8 cellular contexts compared by ENCODE assay signal in genomic region chr13:112942689-112943308, GRCh38. TPM values are rescaled to one million over a fixed set of nuclear protein-coding genes. Genes with fewer than 3 reads are reported as not detected.
DNase-seq lines count a peak whose midpoint lies in the region; ATAC-seq and TF ChIP-seq lines count a peak whose summit lies in the region.

No MANE protein-coding gene starts in this region.

- intact Hi-C loops in left cardiac atrium (cut with DNase I) (loop anchor here in 1 of 2 donors (1.0 kb wide), 1 partner anchor 87 kb away; no protein-coding TSS in a partner anchor), transverse colon (cut with DNase I; ENCODE audit: low total_unique reads) (no loop called here)

- peak; percentile 96 for TF ChIP-seq CTCF in GM12873 (IDR thresholded peaks at IDR 0.05; ENCODE audit: insufficient read depth, low read depth, low read length, missing control alignments)
- peak; percentile 92 to 96 (median 94) for TF ChIP-seq CTCF in transverse colon (IDR thresholded peaks at IDR 0.05)

- no peaks in the 10 kb centered on the region for H3K27me3 ChIP-seq in transverse colon

- peaks cover 0 to 14% (median 11%) of the 10 kb centered on the region in 4 donors for H3K4me1 ChIP-seq in transverse colon

- no peak for TF ChIP-seq POLR2A in transverse colon (IDR thresholded peaks at IDR 0.05)

- 0 to 1% methylated on average over 1 to 17 of the region's 18 CpGs for WGBS in transverse colon (ENCODE audit: low coverage in 1 of 2), 2 donors

- peak overlapping the region; percentile 29 to 61 (median 46) for H3K4me3 ChIP-seq in transverse colon

- peak; percentile 95 for ATAC-seq in HG02763 (IDR thresholded peaks at IDR 0.05; ENCODE audit: unreplicated experiment)
- peak; percentile 96 to 97 for ATAC-seq in left cardiac atrium

- DNase-seq in NCI-H128 (lab: John Stamatoyannopoulos, UW; ENCODE audit: unreplicated experiment), result peak; percentile 95
- DNase-seq in SW480 (ENCODE audit: low spot score), result peak; percentile 98
- peak; percentile 86 for DNase-seq in amniotic epithelial cell (ENCODE audit: low read depth)
- peak; percentile 97 for DNase-seq in left cardiac atrium
- peak; percentile 99 for DNase-seq in pons (ENCODE audit: low spot score)
- DNase-seq in transverse colon, result peak; percentile 99

- no peaks in the 10 kb centered on the region for H3K9me3 ChIP-seq in transverse colon

- TF ChIP-seq EP300 in transverse colon (IDR thresholded peaks at IDR 0.05; ENCODE audit: low read depth), result no peak

- peak overlapping the region in 3 of 4 donors; percentile 17 to 69 (median 41) for H3K27ac ChIP-seq in transverse colon

- in situ Hi-C loops in transverse colon (cut with MboI; ENCODE audit: low pct_ligation_motif_present in 1 of 4, low pct_unique_long_range_greater_than_20kb in 1 of 4, low sequenced_read_pairs in 3 of 4), result loop anchor here in 3 of 4 donors (25.0 kb wide), 1 partner anchor 445 kb away; no protein-coding TSS in a partner anchor

- no peaks in the 10 kb centered on the region for H3K36me3 ChIP-seq in transverse colon

RNA-seq across cellular contexts. Expression of gene MCF2L, which starts 26.2 kb away (rescaled TPM):
- total RNA-seq in left cardiac atrium (10 to 100 TPM; 39.1 to 41.6 TPM), transverse colon (100 to 1,000 TPM in 2 of 4 donors, 10 to 100 TPM in 2; 62.1 to 186 (median 91.3) TPM)

Comparison
In these comparisons a context has a peak if more than half of its experiments do, and no peak if none do; other contexts are left out.
1. Peak in every context shown above with its lines: DNase-seq, ATAC-seq, H3K4me3 ChIP-seq and H3K27ac ChIP-seq.